In genomic region chr9:86720893-86721698, GRCh38 we compare ENCODE assay signal across 11 cellular contexts.
DNase-seq lines count a peak whose midpoint lies in the region; ATAC-seq, FAIRE-seq and TF ChIP-seq lines count a peak whose summit lies in the region.
"Had no signal": no experiment of that assay in that cellular context is flagged by ENCODE, and none has a peak within 500 bp of the region (broad histone marks: within the 10 kb centered on the region; RNA-seq: fewer than 3 reads in every experiment).

No MANE protein-coding gene starts in this region.

- H3K27ac ChIP-seq in HUES48 (ENCODE audit: low read depth, low read length) (peak overlapping the region; percentile 13), subcutaneous abdominal adipose tissue (ENCODE audit: low read depth, low read length) (peak overlapping the region; percentile 97)

- TF ChIP-seq CTCF in chondrocyte (IDR thresholded peaks at IDR 0.05): no peak

- TF ChIP-seq POLR2A in GM12892 (IDR thresholded peaks at IDR 0.05; ENCODE audit: low read depth, low read length): no peak

- H3K9ac ChIP-seq in HUES48 (ENCODE audit: low read depth, low read length) (no peak overlapping the region), subcutaneous abdominal adipose tissue (ENCODE audit: low read length in 5 of 5) (peak overlapping the region in 2 of 5 donors; percentile 50 to 54)

- no peak for ATAC-seq in GM19351 (IDR thresholded peaks at IDR 0.05; ENCODE audit: unreplicated experiment)

- no peaks in the 10 kb centered on the region for H3K9me3 ChIP-seq in HUES48 (ENCODE audit: control insufficient read depth, insufficient read depth, low read length)
- H3K9me3 ChIP-seq in subcutaneous abdominal adipose tissue (ENCODE audit: control insufficient read depth in 5 of 5, low read length in 5 of 5): no peaks in the 10 kb centered on the region
- H3K9me3 ChIP-seq: adrenal gland, ovary had no signal

- H3K27me3 ChIP-seq in HUES48 (ENCODE audit: control insufficient read depth, insufficient read depth, low read length) (no peaks in the 10 kb centered on the region), subcutaneous abdominal adipose tissue (ENCODE audit: control insufficient read depth in 5 of 5, insufficient read depth in 4 of 5, low read length in 5 of 5) (no peaks in the 10 kb centered on the region)
- H3K27me3 ChIP-seq: adrenal gland, ovary had no signal

- peaks cover 33% of the 10 kb centered on the region for H3K4me1 Mint-ChIP-seq in chondrocyte (ENCODE audit: low read depth)
- H3K4me1 Mint-ChIP-seq: CD8-positive, alpha-beta memory T cell had no signal

- no peak overlapping the region for H3K4me3 Mint-ChIP-seq in chondrocyte (ENCODE audit: unreplicated experiment)
- H3K4me3 Mint-ChIP-seq: CD8-positive, alpha-beta memory T cell had no signal

- no peaks in the 10 kb centered on the region for H3K36me3 Mint-ChIP-seq in chondrocyte (ENCODE audit: low read depth)
- H3K36me3 Mint-ChIP-seq: CD8-positive, alpha-beta memory T cell had no signal

- H3K27ac Mint-ChIP-seq in chondrocyte (ENCODE audit: unreplicated experiment): peak overlapping the region; percentile 93
- H3K27ac Mint-ChIP-seq: CD8-positive, alpha-beta memory T cell had no signal

- no peaks in the 10 kb centered on the region for H3K27me3 Mint-ChIP-seq in chondrocyte (ENCODE audit: low read depth)

- H3K36me3 ChIP-seq in HUES48 (ENCODE audit: control insufficient read depth, insufficient read depth, low read length): no peaks in the 10 kb centered on the region
- no peaks in the 10 kb centered on the region for H3K36me3 ChIP-seq in subcutaneous abdominal adipose tissue (ENCODE audit: control insufficient read depth in 5 of 5, insufficient read depth in 5 of 5, low read length in 5 of 5)
- H3K36me3 ChIP-seq: adrenal gland, ovary had no signal

- H3K4me3 ChIP-seq in HUES48 (ENCODE audit: low read depth, low read length) (no peak overlapping the region), subcutaneous abdominal adipose tissue (ENCODE audit: low read depth in 1 of 5, low read length in 5 of 5) (no peak overlapping the region)
- H3K4me3 ChIP-seq: adrenal gland, ovary had no signal

- DNase-seq in chondrocyte (ENCODE audit: low spot score): no peak
- DNase-seq in islet precursor cell: peak; percentile 93
- DNase-seq in foreskin melanocyte: no peak
- DNase-seq in activated CD4-positive, alpha-beta T cell treated with anti-CD3 and anti-CD28 coated beads for 48 hours: no peak
- DNase-seq in GM12892 (ENCODE audit: insufficient read length): no peak
- DNase-seq: CD8-positive, alpha-beta memory T cell had no signal

- H3K4me1 ChIP-seq in HUES48 (ENCODE audit: control insufficient read depth, insufficient read depth, low read length): peaks cover 15% of the 10 kb centered on the region
- H3K4me1 ChIP-seq in subcutaneous abdominal adipose tissue (ENCODE audit: control insufficient read depth in 5 of 5, insufficient read depth in 5 of 5, low read length in 5 of 5): peaks cover 6 to 36% (median 27%) of the 10 kb centered on the region in 5 donors

- no peaks in the 10 kb centered on the region for H3K9me3 Mint-ChIP-seq in chondrocyte (ENCODE audit: low read depth)
- H3K9me3 Mint-ChIP-seq: CD8-positive, alpha-beta memory T cell had no signal

- FAIRE-seq in GM12892 (lab: Jason Lieb, UNC): no peak
